Comparison of ENCODE assay signal across 8 cellular contexts in the genomic region with DNA sequence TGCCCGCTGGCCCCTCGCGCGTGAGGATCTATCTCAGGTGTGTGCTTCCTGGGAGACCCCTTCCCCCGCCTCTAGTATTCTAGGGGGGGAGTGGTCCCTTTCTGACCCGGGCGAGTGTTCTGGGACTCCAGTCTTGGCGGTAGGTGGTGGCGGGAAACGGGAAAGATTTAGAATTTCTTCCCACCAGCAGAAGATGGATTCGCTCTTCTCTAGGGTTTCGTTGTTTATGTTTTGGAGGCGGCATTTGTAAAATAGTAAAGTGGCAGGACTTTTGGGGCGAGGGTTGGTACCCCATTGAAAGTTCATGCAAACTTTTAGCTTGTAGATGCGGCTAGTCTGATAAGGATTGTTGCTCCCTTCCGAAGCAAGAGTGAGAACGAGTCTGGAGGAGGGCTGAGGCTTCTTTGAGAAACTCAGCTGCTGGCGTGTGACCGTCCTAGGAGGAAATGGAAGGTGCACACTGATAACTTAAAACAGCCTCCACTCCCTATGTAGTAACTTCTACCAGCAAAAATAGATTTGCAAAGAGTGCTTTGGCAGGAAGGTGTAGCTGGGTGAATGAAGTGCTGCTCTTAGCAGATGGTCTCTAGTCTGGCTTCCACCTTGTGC. TPM values are rescaled to one million over a fixed set of nuclear protein-coding genes. Genes with fewer than 3 reads are reported as not detected.
DNase-seq lines count a peak whose midpoint lies in the region; ATAC-seq, FAIRE-seq and TF ChIP-seq lines count a peak whose summit lies in the region.
"Had no signal": no experiment of that assay in that cellular context is flagged by ENCODE, and none has a peak within 500 bp of the region (broad histone marks: within the 10 kb centered on the region; RNA-seq: fewer than 3 reads in every experiment).

No MANE protein-coding gene starts in this region.

- H3K27ac Mint-ChIP-seq in activated T-cell treated with anti-CD3 and anti-CD28 coated beads, Interleukin-2, amount 50 U/mL, for 72 hours, result peak overlapping the region; percentile 97

- peaks cover 33% of the 10 kb centered on the region for H3K4me1 ChIP-seq in osteoblast (ENCODE audit: insufficient read depth, low read length)

- TF ChIP-seq CTCF in osteoblast (IDR thresholded peaks at IDR 0.05; ENCODE audit: extremely low read depth, low read depth, low read length), result no peak

- peak overlapping the region; percentile 93 for H2AFZ ChIP-seq in osteoblast (ENCODE audit: low read length)

- H3K4me3 Mint-ChIP-seq in activated T-cell treated with anti-CD3 and anti-CD28 coated beads, Interleukin-2, amount 50 U/mL, for 72 hours, result peak overlapping the region; percentile 97 to 98

- FAIRE-seq in H54 (lab: Jason Lieb, UNC), result peak; percentile 11
- FAIRE-seq: frontal cortex had no signal

- H3K4me3 ChIP-seq in osteoblast (ENCODE audit: insufficient read depth, low read length), result peak overlapping the region; percentile 85

- H3K36me3 Mint-ChIP-seq in activated T-cell treated with anti-CD3 and anti-CD28 coated beads, Interleukin-2, amount 50 U/mL, for 72 hours (ENCODE audit: insufficient read depth in 2 of 2), result peaks cover 4% of the 10 kb centered on the region in 2 donors

- ATAC-seq in GM18505 (IDR thresholded peaks at IDR 0.05; ENCODE audit: unreplicated experiment) (peak; percentile 45), HG02610 (IDR thresholded peaks at IDR 0.05; ENCODE audit: unreplicated experiment) (no peak)
- ATAC-seq in activated T-cell treated with anti-CD3 and anti-CD28 coated beads, Interleukin-2, amount 50 U/mL, for 72 hours (replicated peaks in 1 of 2), result peak; percentile 35 to 42

- H3K9me3 ChIP-seq in osteoblast (ENCODE audit: low read depth, low read length), result no peaks in the 10 kb centered on the region

- H3K79me2 ChIP-seq in osteoblast (ENCODE audit: insufficient read depth, low read length), result peaks cover 48% of the 10 kb centered on the region

- H3K27me3 ChIP-seq in osteoblast (ENCODE audit: insufficient read depth, low read length), result no peaks in the 10 kb centered on the region

- H3K36me3 ChIP-seq in osteoblast (ENCODE audit: insufficient read depth, low read length), result no peaks in the 10 kb centered on the region

- no peaks in the 10 kb centered on the region for H4K20me1 ChIP-seq in osteoblast (ENCODE audit: insufficient read depth, low read length)

- DNase-seq in H54 (ENCODE audit: insufficient read length, low spot score), result peak; percentile 33
- DNase-seq in LHCN-M2 (ENCODE audit: low read depth), result peak; percentile 42
- peak; percentile 17 to 26 for DNase-seq in activated T-cell treated with anti-CD3 and anti-CD28 coated beads, Interleukin-2, amount 50 U/mL, for 72 hours
- peak; percentile 41 for DNase-seq in foreskin melanocyte
- peak; percentile 26 for DNase-seq in osteoblast (ENCODE audit: insufficient read length, low spot score, missing footprints)

- no peaks in the 10 kb centered on the region for H3K9me3 Mint-ChIP-seq in activated T-cell treated with anti-CD3 and anti-CD28 coated beads, Interleukin-2, amount 50 U/mL, for 72 hours

- H3K4me2 ChIP-seq in osteoblast (ENCODE audit: insufficient read depth, low read length), result peak overlapping the region; percentile 88

- peaks cover 22% of the 10 kb centered on the region for H3K4me1 Mint-ChIP-seq in activated T-cell treated with anti-CD3 and anti-CD28 coated beads, Interleukin-2, amount 50 U/mL, for 72 hours (ENCODE audit: low read depth)

- H3K27me3 Mint-ChIP-seq in activated T-cell treated with anti-CD3 and anti-CD28 coated beads, Interleukin-2, amount 50 U/mL, for 72 hours (ENCODE audit: low read depth), result no peaks in the 10 kb centered on the region

- peak overlapping the region; percentile 91 for H3K27ac ChIP-seq in osteoblast (ENCODE audit: low read depth, low read length)

- no peak for TF ChIP-seq POLR2A in GM18505 (IDR thresholded peaks at IDR 0.05; ENCODE audit: borderline replicate concordance, extremely low read depth, insufficient read depth, insufficient read length)
- no peak for TF ChIP-seq POLR2A in H54 (IDR thresholded peaks at IDR 0.05; ENCODE audit: low read depth, low read length)

RNA-seq across cellular contexts. Expression of a gene that starts 0.4 kb away (rescaled TPM):
- total RNA-seq in LHCN-M2 (2014; rRNA removed), result 114 and 131 TPM in 2 replicates
- 14.3 TPM for polyA plus RNA-seq in LHCN-M2 (2012)
- 10 to 100 TPM; 20.0 to 24.9 TPM for total RNA-seq in activated T-cell treated with anti-CD3 and anti-CD28 coated beads, Interleukin-2, amount 50 U/mL, for 72 hours
- 53.0 and 59.7 TPM in 2 replicates for total RNA-seq in osteoblast
